ENCODE assay signal across 9 cellular contexts in genomic region chr21:16587141-16587570, GRCh38.
DNase-seq lines count a peak whose midpoint lies in the region; ATAC-seq and TF ChIP-seq lines count a peak whose summit lies in the region.
"Had no signal": no experiment of that assay in that cellular context is flagged by ENCODE, and none has a peak within 500 bp of the region (broad histone marks: within the 10 kb centered on the region; RNA-seq: fewer than 3 reads in every experiment).

No MANE protein-coding gene starts in this region.

- 66 to 84% (median 77%) methylated on average over 5 of the region's 5 CpGs for WGBS in spleen, 5 donors

- H3K4me3 Mint-ChIP-seq in activated naive CD4-positive, alpha-beta T cell treated with anti-CD3 and anti-CD28 coated beads for 36 hours: no peak overlapping the region
- H3K4me3 Mint-ChIP-seq: neural crest cell had no signal

- H3K27ac Mint-ChIP-seq in activated naive CD4-positive, alpha-beta T cell treated with anti-CD3 and anti-CD28 coated beads for 36 hours: no peak overlapping the region

- peak overlapping the region; percentile 1 for H3K9ac ChIP-seq in mucosa of stomach (ENCODE audit: low read length)

- H3K9me3 ChIP-seq in mucosa of stomach (ENCODE audit: control insufficient read depth, low read length) (no peaks in the 10 kb centered on the region), spleen (no peaks in the 10 kb centered on the region)

- H3K27me3 ChIP-seq in mucosa of stomach (ENCODE audit: control insufficient read depth, insufficient read depth, low read length) (no peaks in the 10 kb centered on the region), spleen (replicated peaks in 1 of 7) (no peaks in the 10 kb centered on the region)

- no peaks in the 10 kb centered on the region for H3K27me3 Mint-ChIP-seq in activated naive CD4-positive, alpha-beta T cell treated with anti-CD3 and anti-CD28 coated beads for 36 hours (ENCODE audit: low read depth)

- H3K36me3 ChIP-seq in mucosa of stomach (ENCODE audit: control insufficient read depth, insufficient read depth, low read length): no peaks in the 10 kb centered on the region
- H3K36me3 ChIP-seq in spleen: no peaks in the 10 kb centered on the region

- no peak for TF ChIP-seq CTCF in spleen (IDR thresholded peaks at IDR 0.05 in 8 of 11, conservative IDR thresholded peaks at IDR 0.05 in 3 of 11)

- H3K36me3 Mint-ChIP-seq in activated naive CD4-positive, alpha-beta T cell treated with anti-CD3 and anti-CD28 coated beads for 36 hours (ENCODE audit: low read depth): no peaks in the 10 kb centered on the region

- CTCF ChIA-PET in activated naive CD4-positive, alpha-beta T cell treated with anti-CD3 and anti-CD28 coated beads for 36 hours (lab: Charles Lee): interaction anchor here (0.6 kb wide), 1 partner anchor 13 kb away, joined by 3 read pairs; no protein-coding TSS in a partner anchor

- no peak for ATAC-seq in HG03432 (IDR thresholded peaks at IDR 0.05; ENCODE audit: unreplicated experiment)

- H3K4me1 ChIP-seq in mucosa of stomach (ENCODE audit: control insufficient read depth, insufficient read depth, low read length) (no peaks in the 10 kb centered on the region), spleen (no peaks in the 10 kb centered on the region)

- no peaks in the 10 kb centered on the region for H3K4me1 Mint-ChIP-seq in activated naive CD4-positive, alpha-beta T cell treated with anti-CD3 and anti-CD28 coated beads for 36 hours (ENCODE audit: low read depth)

- DNase-seq in AG08396 (ENCODE audit: low spot score): peak; percentile 38
- DNase-seq in NCI-H2081 (lab: John Stamatoyannopoulos, UW): peak; percentile 65 to 86
- DNase-seq in dermis blood vessel endothelial cell: peak; percentile 82
- no peak for DNase-seq in SHP77 (lab: John Stamatoyannopoulos, UW)
- no peak for DNase-seq in spleen
- DNase-seq in activated naive CD4-positive, alpha-beta T cell treated with anti-CD3 and anti-CD28 coated beads for 36 hours: no peak

- no peaks in the 10 kb centered on the region for H3K9me3 Mint-ChIP-seq in activated naive CD4-positive, alpha-beta T cell treated with anti-CD3 and anti-CD28 coated beads for 36 hours
- H3K9me3 Mint-ChIP-seq: neural crest cell had no signal

- intact Hi-C loops in spleen (cut with DNase I; ENCODE audit: low total_unique reads): no loop called here
- intact Hi-C loops in activated naive CD4-positive, alpha-beta T cell treated with anti-CD3 and anti-CD28 coated beads for 36 hours (cut with micrococcal nuclease): no loop called here

- TF ChIP-seq POLR2A in spleen (IDR thresholded peaks at IDR 0.05): no peak

- H3K4me3 ChIP-seq in mucosa of stomach (ENCODE audit: low read length) (no peak overlapping the region), spleen (no peak overlapping the region)

- H3K27ac ChIP-seq in spleen: no peak overlapping the region

Comparison
In these comparisons a context has a peak if more than half of its experiments do, and no peak if none do; other contexts are left out.
1. DNase-seq: peak in AG08396 (single experiment), NCI-H2081 (2 of 2) and dermis blood vessel endothelial cell (single experiment); none in SHP77 (0 of 2), spleen (single experiment) and activated naive CD4-positive, alpha-beta T cell treated with anti-CD3 and anti-CD28 coated beads for 36 hours (single experiment).